Comparison of ENCODE assay signal across 8 cellular contexts in the genomic region with DNA sequence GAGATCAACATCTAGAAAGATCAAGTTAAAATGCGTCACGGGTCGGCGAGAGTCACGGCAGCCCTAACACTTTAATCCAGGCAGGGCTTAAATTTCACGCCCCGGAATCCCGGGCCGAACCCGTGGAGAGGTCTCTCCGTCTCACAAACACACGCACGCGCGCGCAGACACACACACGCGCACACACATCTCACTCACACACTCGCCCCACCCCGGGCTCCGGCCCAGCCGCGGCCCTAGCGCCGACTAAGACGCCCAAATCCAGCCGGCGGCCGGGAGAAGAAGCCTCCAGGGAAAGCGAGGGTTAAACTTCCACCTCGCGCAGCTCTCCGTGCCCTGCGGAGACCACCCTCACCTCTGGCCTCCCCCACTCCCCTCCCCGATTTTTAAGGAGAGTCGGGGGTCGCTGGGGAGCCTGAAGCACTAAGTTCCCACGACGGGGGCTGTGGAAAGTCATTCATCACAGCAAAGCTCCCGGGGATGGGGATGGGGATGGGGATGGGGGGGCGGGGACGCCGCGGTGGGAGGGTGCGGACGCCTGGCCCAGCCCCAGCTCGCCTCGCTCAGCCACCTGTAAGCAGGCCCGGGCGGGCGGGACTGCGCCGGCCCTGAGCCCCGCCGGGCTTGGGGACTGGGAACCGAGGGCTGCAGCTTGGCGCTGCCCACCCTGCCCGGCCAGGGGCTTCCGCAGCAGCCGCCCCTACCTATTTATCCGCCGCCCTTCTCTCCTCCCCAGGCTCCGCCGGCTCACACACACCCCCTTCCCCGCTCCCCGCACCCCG. TPM values are rescaled to one million over a fixed set of nuclear protein-coding genes. Genes with fewer than 3 reads are reported as not detected.
A peak's percentile ranks its signal among the peaks of the same experiment; 100 is the strongest.
DNase-seq lines count a peak whose midpoint lies in the region; ATAC-seq and TF ChIP-seq lines count a peak whose summit lies in the region.

No MANE protein-coding gene starts in this region.

- TF ChIP-seq RAD21 in Ishikawa (IDR thresholded peaks at IDR 0.05; ENCODE audit: low read depth) = no peak

- H3K9me3 ChIP-seq in right cardiac atrium (ENCODE audit: control insufficient read depth, low read length) = no peaks in the 10 kb centered on the region

- no peak for TF ChIP-seq POLR2A in GM18505 (IDR thresholded peaks at IDR 0.05; ENCODE audit: borderline replicate concordance, extremely low read depth, insufficient read depth, insufficient read length)

- H3K4me3 ChIP-seq in right cardiac atrium (ENCODE audit: low read length) = peak overlapping the region; percentile 87

- no peaks in the 10 kb centered on the region for H3K27me3 ChIP-seq in right cardiac atrium (ENCODE audit: control insufficient read depth, insufficient read depth)

- DNase-seq in CD1c-positive myeloid dendritic cell (ENCODE audit: extremely low spot score) = peak; percentile 36
- peak; percentile 82 to 95 (median 90) for DNase-seq in right cardiac atrium
- peak; percentile 94 for DNase-seq in posterior vena cava (ENCODE audit: low spot score)
- DNase-seq in NCI-H2081 (lab: John Stamatoyannopoulos, UW) = no peak

- intact Hi-C loops in right cardiac atrium (cut with DNase I) (loop anchor here (2.0 to 10.0 kb wide), 5 partner anchors 137 to 217 kb away; no protein-coding TSS in a partner anchor), posterior vena cava (cut with DNase I) (loop anchor here in 1 of 2 donors (5.0 to 10.0 kb wide), 2 partner anchors 147 to 254 kb away; no protein-coding TSS in a partner anchor)

- peaks cover 4% of the 10 kb centered on the region for H3K4me1 ChIP-seq in right cardiac atrium (ENCODE audit: control insufficient read depth, insufficient read depth, low read length)

- TF ChIP-seq EP300 in Ishikawa (IDR thresholded peaks at IDR 0.05; ENCODE audit: borderline replicate concordance) = no peak

- peak; percentile 7 to 27 for ATAC-seq in right cardiac atrium
- no peak for ATAC-seq in GM18505 (IDR thresholded peaks at IDR 0.05; ENCODE audit: unreplicated experiment)
- ATAC-seq in HG03378 (IDR thresholded peaks at IDR 0.05; ENCODE audit: unreplicated experiment) = no peak

- H3K27ac ChIP-seq in angular gyrus (ENCODE audit: low read depth, low read length) (peak overlapping the region; percentile 96), right cardiac atrium (ENCODE audit: low read length) (peak overlapping the region; percentile 34)

- under 1% methylated on average over 67 of the region's 67 CpGs for WGBS in right cardiac atrium

TF ChIP-seq in Ishikawa, 13 proteins besides CTCF, POLR2A, EP300 and RAD21:
- TF ChIP-seq, protein P1, sequence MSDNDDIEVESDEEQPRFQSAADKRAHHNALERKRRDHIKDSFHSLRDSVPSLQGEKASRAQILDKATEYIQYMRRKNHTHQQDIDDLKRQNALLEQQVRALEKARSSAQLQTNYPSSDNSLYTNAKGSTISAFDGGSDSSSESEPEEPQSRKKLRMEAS (IDR thresholded peaks at IDR 0.05) = no peak
- TF ChIP-seq ZBTB7A (IDR thresholded peaks at IDR 0.05; ENCODE audit: low read depth) (peak; percentile 55; the same call in 1 of the 2 replicates), YY1 (IDR thresholded peaks at IDR 0.05; ENCODE audit: low read depth) (no peak)
- TF ChIP-seq, protein P2, sequence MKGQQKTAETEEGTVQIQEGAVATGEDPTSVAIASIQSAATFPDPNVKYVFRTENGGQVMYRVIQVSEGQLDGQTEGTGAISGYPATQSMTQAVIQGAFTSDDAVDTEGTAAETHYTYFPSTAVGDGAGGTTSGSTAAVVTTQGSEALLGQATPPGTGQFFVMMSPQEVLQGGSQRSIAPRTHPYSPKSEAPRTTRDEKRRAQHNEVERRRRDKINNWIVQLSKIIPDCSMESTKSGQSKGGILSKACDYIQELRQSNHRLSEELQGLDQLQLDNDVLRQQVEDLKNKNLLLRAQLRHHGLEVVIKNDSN (IDR thresholded peaks at IDR 0.05) = no peak

RNA-seq across cellular contexts. Expression of gene PDGFA, which starts 1.6 kb away (rescaled TPM):
- total RNA-seq in right cardiac atrium (10 to 100 TPM; 32.2 to 44.3 (median 38.4) TPM), posterior vena cava (10 to 100 TPM; 54.1 to 63.1 TPM)
- polyA plus RNA-seq in right cardiac atrium = 18.3 TPM

Comparison
In these comparisons a context has a peak if more than half of its experiments do, and no peak if none do; other contexts are left out.
1. DNase-seq: peak in CD1c-positive myeloid dendritic cell (single experiment), right cardiac atrium (3 of 3) and posterior vena cava (single experiment); none in NCI-H2081 (0 of 2).
2. ATAC-seq: peak in right cardiac atrium (2 of 2); none in GM18505 (single experiment) and HG03378 (single experiment).